Comparison of ENCODE assay signal across 8 cellular contexts in the genomic region with DNA sequence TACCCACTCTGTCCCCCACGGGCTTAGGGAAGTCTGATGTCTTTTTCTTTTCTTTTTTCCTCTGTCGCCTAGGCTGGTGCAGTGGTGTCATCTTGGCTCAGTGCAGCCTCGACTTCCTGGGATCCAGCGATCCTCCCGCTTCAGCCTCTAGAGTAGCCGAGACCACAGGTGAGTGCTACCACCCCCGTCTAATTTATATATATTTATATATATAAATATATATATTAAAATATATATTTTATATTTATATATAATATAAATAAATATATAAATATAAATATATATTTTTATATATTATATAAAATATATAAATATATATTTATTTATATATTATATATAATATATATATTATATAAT. TPM values are rescaled to one million over a fixed set of nuclear protein-coding genes. Genes with fewer than 3 reads are reported as not detected.
DNase-seq lines count a peak whose midpoint lies in the region; ATAC-seq and TF ChIP-seq lines count a peak whose summit lies in the region.

No MANE protein-coding gene starts in this region.

- peaks cover 60% of the 10 kb centered on the region for H3K36me3 Mint-ChIP-seq in CD4-positive, alpha-beta T cell (ENCODE audit: low read depth)
- peaks cover 60% of the 10 kb centered on the region for H3K36me3 Mint-ChIP-seq in effector memory CD8-positive, alpha-beta T cell (ENCODE audit: insufficient read depth)

- peaks cover 10% of the 10 kb centered on the region for H3K4me1 ChIP-seq in neuron (ENCODE audit: insufficient read depth, low read length)

- POLR2A ChIA-PET in CD4-positive, alpha-beta T cell (lab: Charles Lee): interaction anchor here (0.6 to 9.8 kb wide), 14 partner anchors 9 to 1139 kb away, joined by 3 to 1378 read pairs (median 90); a partner anchor contains a TSS

- no peak for TF ChIP-seq CTCF in CD4-positive, alpha-beta T cell (IDR thresholded peaks at IDR 0.05)
- TF ChIP-seq CTCF in NB4 (IDR thresholded peaks at IDR 0.05; ENCODE audit: low read depth, low read length): no peak

- peak overlapping the region; percentile 98 for H3K4me3 Mint-ChIP-seq in CD4-positive, alpha-beta T cell
- peak overlapping the region; percentile 94 to 100 for H3K4me3 Mint-ChIP-seq in effector memory CD8-positive, alpha-beta T cell

- no peak for ATAC-seq in CD4-positive, alpha-beta T cell (ENCODE audit: poor library complexity)
- ATAC-seq in effector memory CD8-positive, alpha-beta T cell (replicated peaks): no peak
- ATAC-seq in GM19397 (IDR thresholded peaks at IDR 0.05; ENCODE audit: unreplicated experiment): no peak

- H3K9me3 Mint-ChIP-seq in CD4-positive, alpha-beta T cell: no peaks in the 10 kb centered on the region
- H3K9me3 Mint-ChIP-seq in effector memory CD8-positive, alpha-beta T cell: no peaks in the 10 kb centered on the region

- no peaks in the 10 kb centered on the region for H3K27me3 Mint-ChIP-seq in CD4-positive, alpha-beta T cell
- no peaks in the 10 kb centered on the region for H3K27me3 Mint-ChIP-seq in effector memory CD8-positive, alpha-beta T cell

- no peak for TF ChIP-seq POLR2A in NB4 (IDR thresholded peaks at IDR 0.05; ENCODE audit: extremely low read depth, insufficient read length)

- H3K27me3 ChIP-seq in CD4-positive, alpha-beta T cell (ENCODE audit: control insufficient read depth, insufficient read depth, low read length): no peaks in the 10 kb centered on the region
- H3K27me3 ChIP-seq in neuron (ENCODE audit: insufficient read depth, low read length): no peaks in the 10 kb centered on the region

- peak overlapping the region; percentile 98 for H3K27ac Mint-ChIP-seq in CD4-positive, alpha-beta T cell
- peak overlapping the region; percentile 95 to 100 for H3K27ac Mint-ChIP-seq in effector memory CD8-positive, alpha-beta T cell

- H3K4me1 Mint-ChIP-seq in CD4-positive, alpha-beta T cell (ENCODE audit: low read depth): peaks cover 39% of the 10 kb centered on the region
- peaks cover 39 to 48% of the 10 kb centered on the region in 2 donors for H3K4me1 Mint-ChIP-seq in effector memory CD8-positive, alpha-beta T cell (ENCODE audit: low read depth in 2 of 2)

- intact Hi-C loops in CD4-positive, alpha-beta T cell (cut with DNase I, micrococcal nuclease): loop anchor here in 1 of 2 experiments (2.0 kb wide), 1 partner anchor 61 kb away; no protein-coding TSS in a partner anchor

- no peaks in the 10 kb centered on the region for H3K36me3 ChIP-seq in neuron (ENCODE audit: insufficient read depth, low read length)

- H3K4me3 ChIP-seq in NB4 (ENCODE audit: low read depth, low read length) (peak overlapping the region; percentile 76), neuron (ENCODE audit: low read length) (peak overlapping the region; percentile 55)

- DNase-seq in CD4-positive, alpha-beta T cell: no peak
- DNase-seq in NB4 (ENCODE audit: low read depth) (no peak), HT-29 (ENCODE audit: low spot score) (no peak), NCI-H82 (lab: John Stamatoyannopoulos, UW) (no peak), NCI-H1048 (lab: John Stamatoyannopoulos, UW) (no peak)
- no peak for DNase-seq in effector memory CD8-positive, alpha-beta T cell

- no peaks in the 10 kb centered on the region for H3K9me3 ChIP-seq in CD4-positive, alpha-beta T cell (ENCODE audit: control insufficient read depth, low read length)
- no peaks in the 10 kb centered on the region for H3K9me3 ChIP-seq in neuron (ENCODE audit: low read length)

- peak overlapping the region; percentile 98 for H3K27ac ChIP-seq in CD4-positive, alpha-beta T cell (ENCODE audit: low read depth, low read length)

- CTCF ChIA-PET in CD4-positive, alpha-beta T cell (lab: Charles Lee): interaction anchor here (0.7 to 8.2 kb wide), 8 partner anchors 22 to 134 kb away, joined by 4 to 179 read pairs (median 28); a partner anchor contains a TSS

- H2AFZ ChIP-seq in neuron (ENCODE audit: low read depth, low read length): peak overlapping the region; percentile 68

RNA-seq across cellular contexts. Expression of a gene that starts 3.3 kb away (rescaled TPM):
- 10 to 100 TPM; 45.6 to 48.9 TPM for total RNA-seq in CD4-positive, alpha-beta T cell
- 21.1 and 22.7 TPM in 2 replicates for total RNA-seq in HT-29 (2014; rRNA removed; shearing (Covaris generic))
